8 cellular contexts compared by ENCODE assay signal in genomic region chr17:81391964-81392908, GRCh38. TPM values are rescaled to one million over a fixed set of nuclear protein-coding genes. Genes with fewer than 3 reads are reported as not detected.
A peak's percentile ranks its signal among the peaks of the same experiment; 100 is the strongest.
DNase-seq lines count a peak whose midpoint lies in the region; ATAC-seq and TF ChIP-seq lines count a peak whose summit lies in the region.

No MANE protein-coding gene starts in this region.

- DNase-seq in DMS 273 (lab: John Stamatoyannopoulos, UW; ENCODE audit: unreplicated experiment) (peak; percentile 32), DMS 273 treated with DMSO at 0.1 percent for 48 hours (lab: John Stamatoyannopoulos, UW) (no peak), brain microvascular endothelial cell (no peak), kidney tubule cell (ENCODE audit: low spot score) (peak; percentile 14), NCI-H187 (lab: John Stamatoyannopoulos, UW) (no peak)
- no peak for DNase-seq in activated CD8-positive, alpha-beta T cell treated with anti-CD3 and anti-CD28 coated beads, Interleukin-2, amount 10 ng/mL, durations not matched to agents 7 days and 5 days

- peaks cover 7% of the 10 kb centered on the region for H3K36me3 Mint-ChIP-seq in activated CD8-positive, alpha-beta T cell treated with anti-CD3 and anti-CD28 coated beads, Interleukin-2, amount 10 ng/mL, durations not matched to agents 7 days and 5 days (ENCODE audit: low read depth)

- H3K4me3 Mint-ChIP-seq in activated CD8-positive, alpha-beta T cell treated with anti-CD3 and anti-CD28 coated beads, Interleukin-2, amount 10 ng/mL, durations not matched to agents 7 days and 5 days = no peak overlapping the region

- in situ Hi-C loops in brain microvascular endothelial cell (cut with HindIII; ENCODE audit: low pct_ligation_motif_present, low sequenced_read_pairs) = no loop called here

- CTCF ChIA-PET in activated CD8-positive, alpha-beta T cell treated with anti-CD3 and anti-CD28 coated beads, Interleukin-2, amount 10 ng/mL, durations not matched to agents 7 days and 5 days (lab: Charles Lee) = no interaction called here

- H3K9me3 ChIP-seq in subcutaneous abdominal adipose tissue (ENCODE audit: control insufficient read depth in 5 of 5, low read length in 5 of 5) = no peaks in the 10 kb centered on the region

- POLR2A ChIA-PET in activated CD8-positive, alpha-beta T cell treated with anti-CD3 and anti-CD28 coated beads, Interleukin-2, amount 10 ng/mL, durations not matched to agents 7 days and 5 days (lab: Charles Lee) = no interaction called here

- peaks cover 14 to 74% (median 69%) of the 10 kb centered on the region in 5 donors for H3K4me1 ChIP-seq in subcutaneous abdominal adipose tissue (ENCODE audit: control insufficient read depth in 5 of 5, insufficient read depth in 5 of 5, low read length in 5 of 5)

- no peaks in the 10 kb centered on the region for H3K36me3 ChIP-seq in brain microvascular endothelial cell (replicated peaks)
- peaks cover 0 to 2% (median 0%) of the 10 kb centered on the region in 5 donors for H3K36me3 ChIP-seq in subcutaneous abdominal adipose tissue (ENCODE audit: control insufficient read depth in 5 of 5, insufficient read depth in 5 of 5, low read length in 5 of 5)

- H3K27me3 ChIP-seq in brain microvascular endothelial cell (replicated peaks) (no peaks in the 10 kb centered on the region), subcutaneous abdominal adipose tissue (ENCODE audit: control insufficient read depth in 5 of 5, insufficient read depth in 4 of 5, low read length in 5 of 5) (no peaks in the 10 kb centered on the region)

- no peak overlapping the region for H3K27ac ChIP-seq in brain microvascular endothelial cell
- H3K27ac ChIP-seq in subcutaneous abdominal adipose tissue (ENCODE audit: low read depth, low read length) = peak overlapping the region; percentile 87

- peaks cover 13% of the 10 kb centered on the region for H3K4me1 Mint-ChIP-seq in activated CD8-positive, alpha-beta T cell treated with anti-CD3 and anti-CD28 coated beads, Interleukin-2, amount 10 ng/mL, durations not matched to agents 7 days and 5 days (ENCODE audit: low read depth)

- peaks cover 56% of the 10 kb centered on the region for H3K27me3 Mint-ChIP-seq in activated CD8-positive, alpha-beta T cell treated with anti-CD3 and anti-CD28 coated beads, Interleukin-2, amount 10 ng/mL, durations not matched to agents 7 days and 5 days (ENCODE audit: low read depth)

- ATAC-seq in GM21825 (IDR thresholded peaks at IDR 0.05; ENCODE audit: unreplicated experiment) = no peak
- no peak for ATAC-seq in activated CD8-positive, alpha-beta T cell treated with anti-CD3 and anti-CD28 coated beads, Interleukin-2, amount 10 ng/mL, durations not matched to agents 7 days and 5 days

- peak overlapping the region in 4 of 5 donors; percentile 69 to 81 (median 75) for H3K9ac ChIP-seq in subcutaneous abdominal adipose tissue (ENCODE audit: low read length in 5 of 5)

- H3K27ac Mint-ChIP-seq in activated CD8-positive, alpha-beta T cell treated with anti-CD3 and anti-CD28 coated beads, Interleukin-2, amount 10 ng/mL, durations not matched to agents 7 days and 5 days = no peak overlapping the region

- H3K9me3 Mint-ChIP-seq in activated CD8-positive, alpha-beta T cell treated with anti-CD3 and anti-CD28 coated beads, Interleukin-2, amount 10 ng/mL, durations not matched to agents 7 days and 5 days (ENCODE audit: insufficient read depth) = no peaks in the 10 kb centered on the region

- TF ChIP-seq CTCF in brain microvascular endothelial cell (IDR thresholded peaks at IDR 0.05; ENCODE audit: low read depth, low read length, missing control alignments) = no peak

- H3K4me3 ChIP-seq in brain microvascular endothelial cell (ENCODE audit: low read depth, low read length) (peak overlapping the region; percentile 63), subcutaneous abdominal adipose tissue (ENCODE audit: low read depth in 1 of 5, low read length in 5 of 5) (peak overlapping the region; percentile 31 to 77 (median 67))

RNA-seq across cellular contexts. Expression of gene BAHCC1, which starts 3.0 kb away (rescaled TPM):
- under 1 TPM; 0.87 to 0.91 TPM for total RNA-seq in activated CD8-positive, alpha-beta T cell treated with anti-CD3 and anti-CD28 coated beads, Interleukin-2, amount 10 ng/mL, durations not matched to agents 7 days and 5 days

Comparison
In these comparisons a context has a peak if more than half of its experiments do, and no peak if none do; other contexts are left out.
1. DNase-seq: peak in DMS 273 (single experiment) and kidney tubule cell (single experiment); none in DMS 273 treated with DMSO at 0.1 percent for 48 hours (single experiment), brain microvascular endothelial cell (single experiment), activated CD8-positive, alpha-beta T cell treated with anti-CD3 and anti-CD28 coated beads, Interleukin-2, amount 10 ng/mL, durations not matched to agents 7 days and 5 days (single experiment) and NCI-H187 (0 of 2).